Comparison of ENCODE assay signal across 15 cellular contexts in genomic region chr17:8791910-8792270, GRCh38. TPM values are rescaled to one million over a fixed set of nuclear protein-coding genes. Genes with fewer than 3 reads are reported as not detected.
DNase-seq lines count a peak whose midpoint lies in the region; ATAC-seq, FAIRE-seq and TF ChIP-seq lines count a peak whose summit lies in the region.
"Had no signal": no experiment of that assay in that cellular context is flagged by ENCODE, and none has a peak within 500 bp of the region (broad histone marks: within the 10 kb centered on the region; RNA-seq: fewer than 3 reads in every experiment).

No MANE protein-coding gene starts in this region.

- ATAC-seq in K562, result no peak
- ATAC-seq in GM18520 (IDR thresholded peaks at IDR 0.05; ENCODE audit: unreplicated experiment), result no peak
- no peak for ATAC-seq in GM19328 (IDR thresholded peaks at IDR 0.05; ENCODE audit: unreplicated experiment)

- CTCF ChIA-PET in K562 (lab: Yijun Ruan, JAX; ENCODE audit: low intra/inter-chr PET ratio), result no interaction called here

- no peaks in the 10 kb centered on the region for H3K36me3 ChIP-seq in K562 (ENCODE audit: control insufficient read depth, insufficient read depth, low read length)
- H3K36me3 ChIP-seq in mesenchymal stem cell (ENCODE audit: control insufficient read depth in 1 of 2, insufficient read depth in 2 of 2, low read depth in 1 of 2, low read length in 2 of 2), result no peaks in the 10 kb centered on the region
- H3K36me3 ChIP-seq in MM.1S (replicated peaks; ENCODE audit: insufficient read depth, low read length), result no peaks in the 10 kb centered on the region
- H3K36me3 ChIP-seq: tibial nerve had no signal

- in situ Hi-C loops in K562 (cut with MboI), result loop anchor here (25.0 kb wide), 1 partner anchor 730 kb away; no protein-coding TSS in a partner anchor

- H3K9ac ChIP-seq in K562 (ENCODE audit: insufficient read depth in 1 of 2, low read depth in 2 of 2, low read length in 2 of 2), result no peak overlapping the region
- H3K9ac ChIP-seq in mesenchymal stem cell (ENCODE audit: low read length), result no peak overlapping the region
- H3K9ac ChIP-seq in MM.1S (ENCODE audit: low read length), result no peak overlapping the region

- no peak overlapping the region for H3K18ac ChIP-seq in mesenchymal stem cell (ENCODE audit: low read depth in 1 of 2, low read length in 2 of 2)

- no peaks in the 10 kb centered on the region for H3K9me3 ChIP-seq in K562 (replicated peaks; ENCODE audit: control insufficient read depth, insufficient read depth, low read depth, low read length)
- peaks cover 16% of the 10 kb centered on the region for H3K9me3 ChIP-seq in mesenchymal stem cell (ENCODE audit: control insufficient read depth, low read length)
- no peaks in the 10 kb centered on the region for H3K9me3 ChIP-seq in MM.1S (replicated peaks; ENCODE audit: insufficient read depth, low read length)

- H4K8ac ChIP-seq in mesenchymal stem cell (ENCODE audit: low read length), result no peak overlapping the region

- no peak overlapping the region for H3K23ac ChIP-seq in mesenchymal stem cell (ENCODE audit: low read length in 2 of 2)

- H3K4me1 ChIP-seq in K562 (replicated peaks in 1 of 2; ENCODE audit: control insufficient read depth in 2 of 2, insufficient read depth in 2 of 2, low read length in 2 of 2) (no peaks in the 10 kb centered on the region), mesenchymal stem cell (ENCODE audit: control insufficient read depth, insufficient read depth, low read depth, low read length) (no peaks in the 10 kb centered on the region), MM.1S (ENCODE audit: low read length) (no peaks in the 10 kb centered on the region)
- H3K4me1 ChIP-seq: tibial nerve had no signal

- no peak overlapping the region for H3K27ac ChIP-seq in K562 (ENCODE audit: extremely low read depth, low read depth, low read length)
- no peak overlapping the region for H3K27ac ChIP-seq in mesenchymal stem cell (ENCODE audit: low read length, poor library complexity, severe bottlenecking)
- H3K27ac ChIP-seq in MM.1S (ENCODE audit: low read length), result no peak overlapping the region
- H3K27ac ChIP-seq: tibial nerve had no signal

- BruUV-seq in K562 (replicated peaks; lab: Mats Ljungman, UMichigan), result no TSS peak

- TF ChIP-seq RAD21 in K562 (CRISPR knock-in tag; conservative IDR thresholded peaks at IDR 0.05 in 1 of 2, IDR thresholded peaks at IDR 0.05 in 1 of 2), result no peak

- H2BK120ac ChIP-seq in mesenchymal stem cell (ENCODE audit: low read depth, low read length), result no peak overlapping the region

- no peak overlapping the region for H3K4me3 ChIP-seq in K562
- peak overlapping the region in 1 of 2 experiments; percentile 18 for H3K4me3 ChIP-seq in mesenchymal stem cell (ENCODE audit: insufficient read depth in 1 of 2, low read depth in 1 of 2, low read length in 2 of 2)
- H3K4me3 ChIP-seq in MM.1S (ENCODE audit: low read length), result no peak overlapping the region
- H3K4me3 ChIP-seq: tibial nerve had no signal

- H2AK5ac ChIP-seq in mesenchymal stem cell (ENCODE audit: low read length, severe bottlenecking), result no peak overlapping the region

- intact Hi-C loops in K562 (cut with micrococcal nuclease), result no loop called here

- H3F3A ChIP-seq in MM.1S (ENCODE audit: insufficient read depth, low read length), result no peaks in the 10 kb centered on the region

- DNase-seq in CD1c-positive myeloid dendritic cell (ENCODE audit: extremely low spot score), result peak; percentile 61
- peak; percentile 75 for DNase-seq in HT1080 (ENCODE audit: low read depth)
- DNase-seq in K562 (ENCODE audit: extremely low read depth in 1 of 4, low spot score in 3 of 4), result peak in 2 of 4 experiments; percentile 12
- peak; percentile 52 for DNase-seq in mesenchymal stem cell
- no peak for DNase-seq in MM.1S
- no peak for DNase-seq in activated CD4-positive, alpha-beta T cell treated with anti-CD3 and anti-CD28 coated beads for 48 hours
- DNase-seq: activated effector memory CD4-positive, alpha-beta T cell treated with anti-CD3 and anti-CD28 coated beads, Interleukin-2, amount 50 U/mL, for 16 hours; DND-41; NCI-H1105; stimulated activated CD4-positive, alpha-beta T cell treated with anti-CD3 and anti-CD28 coated beads, Interleukin-4, amount 100 ng/mL, for 1 hour had no signal

- TF ChIP-seq CTCF in K562 (IDR thresholded peaks at IDR 0.05 in 2 of 3, conservative IDR thresholded peaks at IDR 0.05 in 1 of 3; ENCODE audit: insufficient read depth in 2 of 3, low read depth in 1 of 3, low read length in 3 of 3), result no peak
- TF ChIP-seq CTCF in MM.1S (IDR thresholded peaks at IDR 0.05; ENCODE audit: low read length), result no peak

- no peak overlapping the region for H3K4ac ChIP-seq in mesenchymal stem cell (ENCODE audit: low read depth in 1 of 2, low read length in 2 of 2)

- H3K27me3 ChIP-seq in K562 (ENCODE audit: control insufficient read depth in 2 of 2, insufficient read depth in 2 of 2, low read length in 2 of 2) (peaks cover 11 to 12% of the 10 kb centered on the region in 2 experiments; a peak in 4 of 5 replicates), mesenchymal stem cell (ENCODE audit: control insufficient read depth in 1 of 2, insufficient read depth in 1 of 2, low read length in 2 of 2) (peaks cover 0 to 27% of the 10 kb centered on the region in 2 experiments), MM.1S (replicated peaks; ENCODE audit: insufficient read depth, low read length) (no peaks in the 10 kb centered on the region)
- H3K27me3 ChIP-seq: tibial nerve had no signal

- no peaks in the 10 kb centered on the region for H3K79me1 ChIP-seq in mesenchymal stem cell (replicated peaks; ENCODE audit: low read length, poor library complexity, severe bottlenecking)

- no peak overlapping the region for H2BK12ac ChIP-seq in mesenchymal stem cell (ENCODE audit: low read length in 2 of 2)

- H4K91ac ChIP-seq in mesenchymal stem cell (ENCODE audit: low read length), result no peak overlapping the region

- no peaks in the 10 kb centered on the region for H3K9me1 ChIP-seq in K562 (ENCODE audit: control insufficient read depth, insufficient read depth, low read length)

- no peak overlapping the region for H3K4me2 ChIP-seq in K562 (ENCODE audit: insufficient read depth, low read length)
- no peak overlapping the region for H3K4me2 ChIP-seq in mesenchymal stem cell (ENCODE audit: low read length, poor library complexity, severe bottlenecking)
- H3K4me2 ChIP-seq in MM.1S (ENCODE audit: low read depth, low read length), result no peak overlapping the region

- no peak for TF ChIP-seq POLR2A in K562 (conservative IDR thresholded peaks at IDR 0.05)

- POLR2A ChIA-PET in K562 (lab: Yijun Ruan, JAX), result no interaction called here

- H3K79me2 ChIP-seq in K562 (ENCODE audit: control insufficient read depth, insufficient read depth, low read length), result no peaks in the 10 kb centered on the region
- no peaks in the 10 kb centered on the region for H3K79me2 ChIP-seq in MM.1S (ENCODE audit: low read length)

- H4K20me1 ChIP-seq in K562 (replicated peaks; ENCODE audit: control insufficient read depth, insufficient read depth, low read length), result no peaks in the 10 kb centered on the region
- H4K20me1 ChIP-seq in MM.1S (ENCODE audit: insufficient read depth, low read length), result no peaks in the 10 kb centered on the region

- no peak overlapping the region for H2BK5ac ChIP-seq in mesenchymal stem cell (ENCODE audit: low read depth, low read length, poor library complexity, severe bottlenecking)

- H2BK15ac ChIP-seq in mesenchymal stem cell (ENCODE audit: low read depth, poor library complexity, severe bottlenecking), result no peak overlapping the region

- no peak for FAIRE-seq in K562 (lab: Jason Lieb, UNC)
- FAIRE-seq: islet of Langerhans had no signal

- H3K14ac ChIP-seq in mesenchymal stem cell (ENCODE audit: low read length in 2 of 2), result no peak overlapping the region

- no peaks in the 10 kb centered on the region for H3K9me2 ChIP-seq in MM.1S (replicated peaks; ENCODE audit: insufficient read depth, low read length)

- TF ChIP-seq EP300 in K562 (IDR thresholded peaks at IDR 0.05; ENCODE audit: low read length), result no peak

- H2AFZ ChIP-seq in K562 (ENCODE audit: low read depth, low read length) (no peak overlapping the region), mesenchymal stem cell (ENCODE audit: low read depth, low read length) (no peak overlapping the region), MM.1S (ENCODE audit: low read length) (no peak overlapping the region)

- WGBS in K562 (ENCODE audit: insufficient coverage, low coverage, missing lambda C conversion rate), result 0% methylated on average over 2 of the region's 2 CpGs
- 69% methylated on average over 2 of the region's 2 CpGs for WGBS in mesenchymal stem cell

RNA-seq across cellular contexts. Expression of gene MFSD6L, which starts 7.3 kb away (rescaled TPM):
- total RNA-seq in HT1080 (2014; rRNA removed; shearing (Covaris generic)), result not detected in 2 replicates
- polyA plus RNA-seq in HT1080 (2015; cell fraction: cytosol; rRNA removed), result not detected in 2 replicates
- polyA plus RNA-seq in HT1080 (2015; cell fraction: nucleus; rRNA removed), result not detected in 2 replicates
- not detected in 2 replicates for total RNA-seq in K562 (2011; cell fraction: chromatin; rRNA removed; ENCODE audit: low replicate concordance)
- total RNA-seq in K562 (2011; cell fraction: nucleolus; rRNA removed), result not detected in 2 replicates
- not detected in 2 replicates for total RNA-seq in K562 (2011; cell fraction: nucleoplasm; rRNA removed)
- not detected in 2 replicates for total RNA-seq in K562 (2014; rRNA removed)
- total RNA-seq in K562 (2014; rRNA removed; fragmentation: Illumina TruSeq; extraction: Trizol), result not detected in 2 replicates
- total RNA-seq in K562 (2015; rRNA removed; fragmentation: Illumina TruSeq; extraction: Trizol), result not detected in 2 replicates
- total RNA-seq in K562 (2021), result not detected in 2 replicates
- not detected in 2 replicates for polyA plus RNA-seq in K562 (2011; rRNA removed)
- not detected in 2 replicates for polyA plus RNA-seq in K562 (2011; cell fraction: cytosol; rRNA removed)
- not detected in 2 replicates for polyA plus RNA-seq in K562 (2011; cell fraction: nucleus; rRNA removed)
- polyA plus RNA-seq in K562 (2012), result not detected in 2 replicates
- not detected in 2 replicates for polyA plus RNA-seq in K562 (2014; fragmentation: Illumina TruSeq; extraction: Trizol)
- not detected for polyA plus RNA-seq in K562 (2014; fragmentation: Nextera tagmentation; extraction: Ambion mirVana)
- polyA plus RNA-seq in K562 (2014; rRNA removed), result not detected in 2 replicates
- polyA minus RNA-seq in K562 (2011; rRNA and poly(A)+ RNA removed), result not detected in 2 replicates
- polyA minus RNA-seq in K562 (2011; cell fraction: cytosol; rRNA and poly(A)+ RNA removed), result not detected in 2 replicates
- not detected in 2 replicates for polyA minus RNA-seq in K562 (2011; cell fraction: nucleus; rRNA and poly(A)+ RNA removed)
- polyA plus RNA-seq in mesenchymal stem cell (2013, experiment 1 of 2), result not detected
- not detected for polyA plus RNA-seq in mesenchymal stem cell (2013, experiment 2 of 2)
- total RNA-seq: neural crest cell, tibial nerve had no signal

RNA-seq across cellular contexts. Expression of gene SPDYE4, which starts 33.5 kb away (rescaled TPM):
- not detected in 2 replicates for total RNA-seq in HT1080 (2014; rRNA removed; shearing (Covaris generic))
- not detected in 2 replicates for polyA plus RNA-seq in HT1080 (2015; cell fraction: cytosol; rRNA removed)
- not detected in 2 replicates for polyA plus RNA-seq in HT1080 (2015; cell fraction: nucleus; rRNA removed)
- total RNA-seq in K562 (2011; cell fraction: chromatin; rRNA removed; ENCODE audit: low replicate concordance), result not detected in 2 replicates
- total RNA-seq in K562 (2011; cell fraction: nucleolus; rRNA removed), result not detected in 2 replicates
- total RNA-seq in K562 (2011; cell fraction: nucleoplasm; rRNA removed), result not detected in 2 replicates
- total RNA-seq in K562 (2014; rRNA removed) (not detected in 2 replicates), K562 (2014; rRNA removed; fragmentation: Illumina TruSeq; extraction: Trizol) (not detected in 2 replicates), K562 (2015; rRNA removed; fragmentation: Illumina TruSeq; extraction: Trizol) (not detected in 2 replicates), K562 (2021) (not detected in 2 replicates)
- polyA plus RNA-seq in K562 (2011; rRNA removed) (not detected in 2 replicates), K562 (2014; fragmentation: Illumina TruSeq; extraction: Trizol) (not detected in 2 replicates), K562 (2014; fragmentation: Nextera tagmentation; extraction: Ambion mirVana) (not detected), K562 (2014; rRNA removed) (not detected in 2 replicates)
- polyA plus RNA-seq in K562 (2011; cell fraction: cytosol; rRNA removed), result not detected in 2 replicates
- not detected in 2 replicates for polyA plus RNA-seq in K562 (2011; cell fraction: nucleus; rRNA removed)
- polyA plus RNA-seq in K562 (2012), result not detected in 2 replicates
- polyA minus RNA-seq in K562 (2011; rRNA and poly(A)+ RNA removed), result not detected in 2 replicates
- not detected in 2 replicates for polyA minus RNA-seq in K562 (2011; cell fraction: cytosol; rRNA and poly(A)+ RNA removed)
- polyA minus RNA-seq in K562 (2011; cell fraction: nucleus; rRNA and poly(A)+ RNA removed), result not detected in 2 replicates
- not detected for polyA plus RNA-seq in mesenchymal stem cell (2013, experiment 1 of 2)
- polyA plus RNA-seq in mesenchymal stem cell (2013, experiment 2 of 2), result not detected
- total RNA-seq: neural crest cell, tibial nerve had no signal

RNA-seq across cellular contexts. Expression of gene CCDC42, which starts 47.3 kb away (rescaled TPM):
- not detected in 2 replicates for total RNA-seq in HT1080 (2014; rRNA removed; shearing (Covaris generic))
- polyA plus RNA-seq in HT1080 (2015; cell fraction: cytosol; rRNA removed), result not detected in 2 replicates
- polyA plus RNA-seq in HT1080 (2015; cell fraction: nucleus; rRNA removed), result not detected in 2 replicates
- total RNA-seq in K562 (2011; cell fraction: chromatin; rRNA removed; ENCODE audit: low replicate concordance), result not detected in 2 replicates
- not detected in 2 replicates for total RNA-seq in K562 (2011; cell fraction: nucleolus; rRNA removed)
- not detected in 2 replicates for total RNA-seq in K562 (2011; cell fraction: nucleoplasm; rRNA removed)
- not detected in 2 replicates for total RNA-seq in K562 (2014; rRNA removed)
- total RNA-seq in K562 (2014; rRNA removed; fragmentation: Illumina TruSeq; extraction: Trizol), result not detected in 2 replicates
- total RNA-seq in K562 (2015; rRNA removed; fragmentation: Illumina TruSeq; extraction: Trizol), result not detected in 2 replicates
- not detected in 2 replicates for total RNA-seq in K562 (2021)
- not detected in 2 replicates for polyA plus RNA-seq in K562 (2011; rRNA removed)
- polyA plus RNA-seq in K562 (2011; cell fraction: cytosol; rRNA removed), result 0.04 TPM in 1 of 2 replicates, not detected in the other
- not detected in 2 replicates for polyA plus RNA-seq in K562 (2011; cell fraction: nucleus; rRNA removed)
- not detected in 2 replicates for polyA plus RNA-seq in K562 (2012)
- polyA plus RNA-seq in K562 (2014; fragmentation: Illumina TruSeq; extraction: Trizol), result not detected in 2 replicates
- not detected for polyA plus RNA-seq in K562 (2014; fragmentation: Nextera tagmentation; extraction: Ambion mirVana)
- not detected in 2 replicates for polyA plus RNA-seq in K562 (2014; rRNA removed)
- polyA minus RNA-seq in K562 (2011; rRNA and poly(A)+ RNA removed), result not detected in 2 replicates
- not detected in 2 replicates for polyA minus RNA-seq in K562 (2011; cell fraction: cytosol; rRNA and poly(A)+ RNA removed)
- polyA minus RNA-seq in K562 (2011; cell fraction: nucleus; rRNA and poly(A)+ RNA removed), result not detected in 2 replicates
- polyA plus RNA-seq in mesenchymal stem cell (2013, experiment 1 of 2), result not detected
- polyA plus RNA-seq in mesenchymal stem cell (2013, experiment 2 of 2), result not detected
- total RNA-seq: neural crest cell, tibial nerve had no signal

Comparison
In these comparisons a context has a peak if more than half of its experiments do, and no peak if none do; other contexts are left out.
1. DNase-seq: peak in CD1c-positive myeloid dendritic cell (single experiment), HT1080 (single experiment) and mesenchymal stem cell (single experiment); none in MM.1S (single experiment) and activated CD4-positive, alpha-beta T cell treated with anti-CD3 and anti-CD28 coated beads for 48 hours (single experiment).